Comparison of ENCODE assay signal across 8 cellular contexts in the genomic region with DNA sequence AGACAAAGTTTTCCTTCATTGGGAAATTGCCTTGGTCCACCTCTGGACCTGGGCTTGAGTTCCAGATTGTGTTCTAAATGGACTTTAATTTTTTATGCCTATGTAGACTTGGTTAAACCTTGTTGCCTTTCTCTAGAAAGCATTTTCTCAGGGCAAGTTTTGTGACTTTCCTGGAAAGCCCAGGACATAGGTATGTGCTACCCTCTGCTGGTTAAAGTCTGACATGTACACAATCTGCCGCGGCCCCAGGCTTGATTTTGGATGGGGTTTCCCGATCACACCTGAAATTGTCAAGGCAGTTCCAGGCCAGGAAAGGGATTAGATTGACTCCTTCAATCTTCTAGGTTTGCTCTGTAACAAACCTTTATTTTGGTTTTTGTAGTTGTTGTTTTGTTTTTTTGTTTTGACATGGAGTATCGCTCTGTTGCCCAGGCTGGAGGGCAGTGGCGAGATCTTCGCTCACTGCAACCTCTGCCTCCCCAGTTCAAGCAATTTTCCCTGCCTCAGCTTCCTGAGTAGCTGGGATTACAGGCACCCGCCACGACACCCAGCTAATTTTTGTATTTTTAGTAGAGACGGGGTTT. TPM values are rescaled to one million over a fixed set of nuclear protein-coding genes. Genes with fewer than 3 reads are reported as not detected.
DNase-seq lines count a peak whose midpoint lies in the region; ATAC-seq and TF ChIP-seq lines count a peak whose summit lies in the region.

No MANE protein-coding gene starts in this region.

- H3K79me1 ChIP-seq in mesendoderm (ENCODE audit: low read length) = no peaks in the 10 kb centered on the region

- H3K4me2 ChIP-seq in mesendoderm (ENCODE audit: low read length) = no peak overlapping the region

- H3K79me2 ChIP-seq in mesendoderm (ENCODE audit: control insufficient read depth, insufficient read depth, low read length) = no peaks in the 10 kb centered on the region

- no peak overlapping the region for H3K4me3 ChIP-seq in MG63
- H3K4me3 ChIP-seq in endodermal cell (ENCODE audit: low read length) = no peak overlapping the region
- H3K4me3 ChIP-seq in mesendoderm (ENCODE audit: low read length) = no peak overlapping the region
- no peak overlapping the region for H3K4me3 ChIP-seq in upper lobe of left lung

- no peaks in the 10 kb centered on the region for H3K4me1 Mint-ChIP-seq in endodermal cell

- no peak overlapping the region for H4K8ac ChIP-seq in mesendoderm (ENCODE audit: low read depth, low read length)

- H3K4me3 Mint-ChIP-seq in endodermal cell = no peak overlapping the region

- no peak overlapping the region for H3K9ac ChIP-seq in endodermal cell (ENCODE audit: extremely low read depth, low read length, poor library complexity, severe bottlenecking)
- no peak overlapping the region for H3K9ac ChIP-seq in mesendoderm (ENCODE audit: low read length)

- no peak for TF ChIP-seq POLR2A in upper lobe of left lung (IDR thresholded peaks at IDR 0.05)

- no peaks in the 10 kb centered on the region for H3K36me3 Mint-ChIP-seq in endodermal cell (ENCODE audit: low read depth)

- in situ Hi-C loops in GM13976 (cut with MboI; ENCODE audit: low sequenced_read_pairs, unreplicated experiment) = no loop called here

- H2BK5ac ChIP-seq in mesendoderm (ENCODE audit: low read length) = no peak overlapping the region

- peak; percentile 39 for TF ChIP-seq CTCF in GM13976 (IDR thresholded peaks at IDR 0.05; ENCODE audit: borderline replicate concordance, control extremely low read depth, extremely low read depth, insufficient read depth, missing control alignments)
- TF ChIP-seq CTCF in endodermal cell (conservative IDR thresholded peaks at IDR 0.05) = peak; percentile 85
- peak in 5 of 6 experiments; percentile 36 to 70 (median 59) for TF ChIP-seq CTCF in upper lobe of left lung (IDR thresholded peaks at IDR 0.05)

- no peak overlapping the region for H2AK5ac ChIP-seq in mesendoderm (ENCODE audit: low read length)

- peaks cover 20% of the 10 kb centered on the region for H3K27me3 Mint-ChIP-seq in endodermal cell (ENCODE audit: insufficient read depth)

- H2BK15ac ChIP-seq in mesendoderm (replicated peaks; ENCODE audit: low read depth) = no peak overlapping the region

- peak; percentile 14 to 20 for DNase-seq in AML-193 (lab: John Stamatoyannopoulos, UW)
- DNase-seq in GM13976 (ENCODE audit: low spot score) = peak; percentile 48
- peak; percentile 5 for DNase-seq in MG63
- peak; percentile 7 for DNase-seq in UCSD-AML1 (lab: John Stamatoyannopoulos, UW; ENCODE audit: unreplicated experiment)
- DNase-seq in endodermal cell = peak; percentile 85
- DNase-seq in mesendoderm = peak; percentile 67
- DNase-seq in upper lobe of left lung = no peak

- H2BK120ac ChIP-seq in mesendoderm (ENCODE audit: low read depth, low read length) = no peak overlapping the region

- H3K9me3 Mint-ChIP-seq in endodermal cell = no peaks in the 10 kb centered on the region

- H3K27me3 ChIP-seq in MG63 = no peaks in the 10 kb centered on the region
- peaks cover 5% of the 10 kb centered on the region for H3K27me3 ChIP-seq in endodermal cell (ENCODE audit: control insufficient read depth, insufficient read depth, low read length, poor library complexity, severe bottlenecking)
- no peaks in the 10 kb centered on the region for H3K27me3 ChIP-seq in mesendoderm (ENCODE audit: insufficient read depth, low read length, poor library complexity)
- no peaks in the 10 kb centered on the region for H3K27me3 ChIP-seq in upper lobe of left lung

- ATAC-seq in upper lobe of left lung (ENCODE audit: low FRiP score in 2 of 2) (peak; percentile 63 to 80), HG03439 (IDR thresholded peaks at IDR 0.05; ENCODE audit: unreplicated experiment) (no peak)

- no peak for TF ChIP-seq EP300 in upper lobe of left lung (IDR thresholded peaks at IDR 0.05)

- peaks cover 2% of the 10 kb centered on the region; the same call in 1 of the 2 replicates for H3K9me3 ChIP-seq in MG63
- no peaks in the 10 kb centered on the region for H3K9me3 ChIP-seq in endodermal cell (ENCODE audit: control insufficient read depth, low read length)
- H3K9me3 ChIP-seq in upper lobe of left lung = no peaks in the 10 kb centered on the region

- H3K56ac ChIP-seq in mesendoderm (ENCODE audit: low read length) = no peak overlapping the region

- no peak overlapping the region for H3K23ac ChIP-seq in mesendoderm (ENCODE audit: low read length)

- H3K4me1 ChIP-seq in endodermal cell (ENCODE audit: control insufficient read depth, insufficient read depth, low read length) = peaks cover 3% of the 10 kb centered on the region
- no peaks in the 10 kb centered on the region for H3K4me1 ChIP-seq in mesendoderm (ENCODE audit: control insufficient read depth, low read depth, low read length)
- H3K4me1 ChIP-seq in upper lobe of left lung = peaks cover 0 to 5% (median 0%) of the 10 kb centered on the region in 4 donors

- H4K5ac ChIP-seq in mesendoderm (ENCODE audit: low read length) = no peak overlapping the region

- H3K36me3 ChIP-seq in MG63 = no peaks in the 10 kb centered on the region
- no peaks in the 10 kb centered on the region for H3K36me3 ChIP-seq in endodermal cell (ENCODE audit: control insufficient read depth, insufficient read depth, low read length)
- no peaks in the 10 kb centered on the region for H3K36me3 ChIP-seq in mesendoderm (ENCODE audit: control insufficient read depth, insufficient read depth, low read length)
- H3K36me3 ChIP-seq in upper lobe of left lung = no peaks in the 10 kb centered on the region

- H3K4ac ChIP-seq in mesendoderm (ENCODE audit: low read depth, low read length) = no peak overlapping the region

- no peak overlapping the region for H3K27ac Mint-ChIP-seq in endodermal cell

- no peak overlapping the region for H3K27ac ChIP-seq in endodermal cell (ENCODE audit: low read depth, low read length)
- H3K27ac ChIP-seq in mesendoderm (ENCODE audit: low read depth, low read length) = no peak overlapping the region
- H3K27ac ChIP-seq in upper lobe of left lung = no peak overlapping the region

- 63 to 100% methylated on average over 3 to 9 of the region's 9 CpGs for whole genome bisulfite sequencing in endodermal cell (ENCODE audit: insufficient coverage in 1 of 2, insufficient read length in 1 of 2), 2 experiments
- no CpG with 5 or more reads among the region's 9 CpGs for WGBS in mesendoderm (ENCODE audit: extremely low coverage, insufficient coverage, low lambda C conversion rate)
- WGBS in upper lobe of left lung, 2 donors = 43 to 62% methylated on average over 9 of the region's 9 CpGs

- H3K18ac ChIP-seq in mesendoderm (ENCODE audit: low read length) = no peak overlapping the region

RNA-seq across cellular contexts. Expression of gene AKR1B10, which starts 14.1 kb away (rescaled TPM):
- not detected in 2 replicates for total RNA-seq in MG63 (2014; rRNA removed; shearing (Covaris generic); ENCODE audit: low replicate concordance)
- total RNA-seq in endodermal cell (under 1 TPM; 0.51 to 0.93 TPM), upper lobe of left lung (under 1 TPM in 2 of 6 donors, not detected in 4; 0.14 to 0.34 TPM)
- 0.18 TPM for polyA plus RNA-seq in endodermal cell (2013, experiment 1 of 2)
- polyA plus RNA-seq in endodermal cell (2013, experiment 2 of 2) = 0.17 TPM
- polyA plus RNA-seq in mesendoderm (2013, experiment 1 of 2) = not detected
- polyA plus RNA-seq in mesendoderm (2013, experiment 2 of 2) = 0.06 TPM

RNA-seq across cellular contexts. Expression of gene AKR1B15, which starts 35.6 kb away (rescaled TPM):
- total RNA-seq in MG63 (2014; rRNA removed; shearing (Covaris generic); ENCODE audit: low replicate concordance) = not detected in 2 replicates
- not detected for total RNA-seq in endodermal cell
- 0.14 TPM for polyA plus RNA-seq in endodermal cell (2013, experiment 1 of 2)
- polyA plus RNA-seq in endodermal cell (2013, experiment 2 of 2) = 0.17 TPM
- polyA plus RNA-seq in mesendoderm (2013, experiment 1 of 2) = 0.10 TPM
- 0.04 TPM for polyA plus RNA-seq in mesendoderm (2013, experiment 2 of 2)
- total RNA-seq in upper lobe of left lung = not detected

RNA-seq across cellular contexts. Expression of gene AKR1B1, which starts 54.4 kb away (rescaled TPM):
- total RNA-seq in MG63 (2014; rRNA removed; shearing (Covaris generic); ENCODE audit: low replicate concordance) = 53.3 and 89.3 TPM in 2 replicates
- total RNA-seq in endodermal cell (100 to 1,000 TPM; 152 to 216 TPM), upper lobe of left lung (100 to 1,000 TPM in 3 of 6 donors, 10 to 100 TPM in 3; 39.2 to 108 (median 93.1) TPM)
- polyA plus RNA-seq in endodermal cell (2013, experiment 1 of 2) = 148 TPM
- 146 TPM for polyA plus RNA-seq in endodermal cell (2013, experiment 2 of 2)
- polyA plus RNA-seq in mesendoderm (2013, experiment 1 of 2) = 132 TPM
- polyA plus RNA-seq in mesendoderm (2013, experiment 2 of 2) = 136 TPM

Comparison
In these comparisons a context has a peak if more than half of its experiments do, and no peak if none do; other contexts are left out.
1. DNase-seq: peak in AML-193 (2 of 2), GM13976 (single experiment), MG63 (single experiment), UCSD-AML1 (single experiment), endodermal cell (single experiment) and mesendoderm (single experiment); none in upper lobe of left lung (0 of 2).
2. Peak in every context shown above with its lines, with median percentiles within 50 percentile points of each other: CTCF ChIP-seq.